In genomic region chr20:10982692-10983091, GRCh38 we compare ENCODE assay signal across 11 cellular contexts.
A peak's percentile ranks its signal among the peaks of the same experiment; 100 is the strongest.
DNase-seq lines count a peak whose midpoint lies in the region; ATAC-seq, FAIRE-seq and TF ChIP-seq lines count a peak whose summit lies in the region.
"Had no signal": no experiment of that assay in that cellular context is flagged by ENCODE, and none has a peak within 500 bp of the region (broad histone marks: within the 10 kb centered on the region; RNA-seq: fewer than 3 reads in every experiment).

No MANE protein-coding gene starts in this region.

- 97% methylated on average over 6 of the region's 6 CpGs for WGBS in mammary epithelial cell (ENCODE audit: low coverage, missing lambda C conversion rate)

- ATAC-seq in GM21447 (IDR thresholded peaks at IDR 0.05; ENCODE audit: unreplicated experiment): no peak
- ATAC-seq: stimulated activated naive CD8-positive, alpha-beta T cell treated with anti-CD3 and anti-CD28 coated beads, Interleukin-15, amount 100 ng/mL, for 72 hours had no signal

- no peaks in the 10 kb centered on the region for H3K36me3 ChIP-seq in mammary epithelial cell (ENCODE audit: insufficient read depth, low read length)
- H3K36me3 ChIP-seq in keratinocyte (ENCODE audit: control insufficient read depth in 2 of 2, extremely low read depth in 1 of 2, insufficient read depth in 2 of 2, low read length in 2 of 2): no peaks in the 10 kb centered on the region
- H3K36me3 ChIP-seq in tibial artery: no peaks in the 10 kb centered on the region
- H3K36me3 ChIP-seq: HAP-1 had no signal

- no peaks in the 10 kb centered on the region for H3K27me3 ChIP-seq in mammary epithelial cell (ENCODE audit: insufficient read depth, low read length)
- H3K27me3 ChIP-seq in keratinocyte (ENCODE audit: control insufficient read depth, extremely low read depth, insufficient read depth, low read length): no peaks in the 10 kb centered on the region
- no peaks in the 10 kb centered on the region for H3K27me3 ChIP-seq in tibial artery

- H4K20me1 ChIP-seq in mammary epithelial cell (ENCODE audit: insufficient read depth, low read length) (no peaks in the 10 kb centered on the region), keratinocyte (ENCODE audit: control insufficient read depth, extremely low read depth, insufficient read depth, low read length) (no peaks in the 10 kb centered on the region)

- BruUV-seq in mammary epithelial cell (replicated peaks; lab: Mats Ljungman, UMichigan): no TSS peak

- intact Hi-C loops in mammary epithelial cell (cut with micrococcal nuclease) (no loop called here), tibial artery (cut with DNase I; ENCODE audit: low total_unique reads) (no loop called here)

- H3K9me1 ChIP-seq in keratinocyte (ENCODE audit: control insufficient read depth, extremely low read depth, insufficient read depth, low read length): no peaks in the 10 kb centered on the region

- H3K27ac ChIP-seq in mammary epithelial cell (ENCODE audit: insufficient read depth, low read depth, low read length): no peak overlapping the region
- H3K27ac ChIP-seq in keratinocyte (ENCODE audit: control insufficient read depth, insufficient read depth, low read length): no peak overlapping the region
- peak overlapping the region; percentile 63 for H3K27ac ChIP-seq in tibial artery

- CTCF ChIA-PET in mammary epithelial cell (lab: Charles Lee; ENCODE audit: low non-redundant PET): no interaction called here

- H3K9me3 ChIP-seq in mammary epithelial cell (replicated peaks; ENCODE audit: insufficient read depth, low read length) (no peaks in the 10 kb centered on the region), keratinocyte (ENCODE audit: control insufficient read depth, low read depth, low read length) (no peaks in the 10 kb centered on the region), tibial artery (no peaks in the 10 kb centered on the region)
- H3K9me3 ChIP-seq: HAP-1 had no signal

- dilution Hi-C loops in mammary epithelial cell (cut with HindIII; ENCODE audit: low sequenced_read_pairs) (no loop called here), keratinocyte (cut with MboI; ENCODE audit: extremely low pct_ligation_motif_present, low sequenced_read_pairs) (no loop called here)

- FAIRE-seq in keratinocyte (lab: Jason Lieb, UNC): peak; percentile 73
- FAIRE-seq: endothelial cell of umbilical vein had no signal

- DNase-seq in HT1080 (ENCODE audit: low read depth) (peak; percentile 63), mammary epithelial cell (peak; percentile 79), keratinocyte (ENCODE audit: low read depth, low spot score) (no peak), tibial artery (peak; percentile 70 to 82), SKM-1 (lab: John Stamatoyannopoulos, UW; ENCODE audit: unreplicated experiment) (no peak), DMS79 (lab: John Stamatoyannopoulos, UW) (no peak)
- no peak for DNase-seq in activated CD4-positive, CD25-positive, alpha-beta regulatory T cell treated with anti-CD3 and anti-CD28 coated beads, Interleukin-2, amount 50 U/mL, for 72 hours
- DNase-seq: stimulated activated naive CD8-positive, alpha-beta T cell treated with anti-CD3 and anti-CD28 coated beads, Interleukin-15, amount 100 ng/mL, for 72 hours had no signal

- no peak overlapping the region for H2AFZ ChIP-seq in mammary epithelial cell (ENCODE audit: low read depth, low read length)
- H2AFZ ChIP-seq in keratinocyte (ENCODE audit: control insufficient read depth, low read length): no peak overlapping the region

- H3K4me3 ChIP-seq in mammary epithelial cell (replicated peaks in 1 of 3; ENCODE audit: insufficient read depth in 1 of 3, low read depth in 2 of 3, low read length in 3 of 3) (no peak overlapping the region), keratinocyte (ENCODE audit: control insufficient read depth in 2 of 3, extremely low read depth in 1 of 3, insufficient read depth in 2 of 3, low read depth in 1 of 3, low read length in 3 of 3) (no peak overlapping the region), tibial artery (no peak overlapping the region)
- H3K4me3 ChIP-seq: HAP-1 had no signal

- no peak for TF ChIP-seq CTCF in mammary epithelial cell (conservative IDR thresholded peaks at IDR 0.05 in 1 of 2, IDR thresholded peaks at IDR 0.05 in 1 of 2; ENCODE audit: extremely low read depth in 1 of 2, insufficient read depth in 1 of 2, low read depth in 1 of 2, low read length in 2 of 2)
- TF ChIP-seq CTCF in keratinocyte (optimal IDR thresholded peaks at IDR 0.05 in 1 of 3, IDR thresholded peaks at IDR 0.05 in 1 of 3, conservative IDR thresholded peaks at IDR 0.05 in 1 of 3; ENCODE audit: extremely low read depth in 1 of 3, insufficient read depth in 2 of 3, low read length in 3 of 3): no peak
- no peak for TF ChIP-seq CTCF in tibial artery (IDR thresholded peaks at IDR 0.05)

- H3K4me2 ChIP-seq in mammary epithelial cell (ENCODE audit: insufficient read depth, low read depth, low read length): no peak overlapping the region
- H3K4me2 ChIP-seq in keratinocyte (ENCODE audit: control insufficient read depth, extremely low read depth, insufficient read depth, low read depth, low read length): no peak overlapping the region

- H3K4me1 ChIP-seq in mammary epithelial cell (ENCODE audit: insufficient read depth, low read length): peaks cover 13% of the 10 kb centered on the region
- peaks cover 20% of the 10 kb centered on the region for H3K4me1 ChIP-seq in keratinocyte (ENCODE audit: control insufficient read depth, extremely low read depth, insufficient read depth, low read length)
- H3K4me1 ChIP-seq in tibial artery: peaks cover 0 to 74% (median 44%) of the 10 kb centered on the region in 4 donors
- H3K4me1 ChIP-seq: HAP-1 had no signal

- H3K79me2 ChIP-seq in mammary epithelial cell (ENCODE audit: insufficient read depth, low read length) (no peaks in the 10 kb centered on the region), keratinocyte (ENCODE audit: control insufficient read depth, insufficient read depth, low read length) (no peaks in the 10 kb centered on the region)

- in situ Hi-C loops in mammary epithelial cell (cut with MboI; ENCODE audit: low sequenced_read_pairs in 2 of 2): no loop called here

- no peak overlapping the region for H3K9ac ChIP-seq in mammary epithelial cell (ENCODE audit: insufficient read depth, low read length)
- H3K9ac ChIP-seq in keratinocyte (ENCODE audit: control insufficient read depth, extremely low read depth, insufficient read depth, low read length): no peak overlapping the region

Comparison
In these comparisons a context has a peak if more than half of its experiments do, and no peak if none do; other contexts are left out.
1. DNase-seq: peak in HT1080 (single experiment), mammary epithelial cell (single experiment) and tibial artery (2 of 2); none in keratinocyte (single experiment), activated CD4-positive, CD25-positive, alpha-beta regulatory T cell treated with anti-CD3 and anti-CD28 coated beads, Interleukin-2, amount 50 U/mL, for 72 hours (single experiment), SKM-1 (single experiment) and DMS79 (single experiment).
2. H3K27ac ChIP-seq: peak in tibial artery (2 of 2); none in mammary epithelial cell (single experiment) and keratinocyte (single experiment).